Comparison of ENCODE assay signal across 20 cellular contexts in genomic region chr21:42305707-42306147, GRCh38. TPM values are rescaled to one million over a fixed set of nuclear protein-coding genes. Genes with fewer than 3 reads are reported as not detected.
"Had no signal": no experiment of that assay in that cellular context is flagged by ENCODE, and none has a peak within 500 bp of the region (broad histone marks: within the 10 kb centered on the region; RNA-seq: fewer than 3 reads in every experiment).

No MANE protein-coding gene starts in this region.

- H3K36me3 ChIP-seq: adrenal gland, Peyer's patch, SJCRH30 had no signal

- H3K9me3 Mint-ChIP-seq: activated naive CD8-positive, alpha-beta T cell treated with anti-CD3 and anti-CD28 coated beads, Interleukin-2, amount 10 ng/mL, durations not matched to agents 7 days and 5 days; activated T-cell treated with anti-CD3 and anti-CD28 coated beads, Interleukin-2, amount 50 U/mL, for 4 hours; activated T-helper 17 cell treated with anti-CD3 and anti-CD28 coated beads, Interleukin-2, amount 50 U/mL, for 72 hours had no signal

- H3K27ac ChIP-seq: adrenal gland, Peyer's patch, RWPE1, SJCRH30 had no signal

- H3K27ac Mint-ChIP-seq: activated CD8-positive, alpha-beta memory T cell treated with anti-CD3 and anti-CD28 coated beads, Interleukin-2, amount 10 ng/mL, durations not matched to agents 7 days and 5 days; activated naive CD8-positive, alpha-beta T cell treated with anti-CD3 and anti-CD28 coated beads, Interleukin-2, amount 10 ng/mL, durations not matched to agents 7 days and 5 days; activated T-helper 17 cell treated with anti-CD3 and anti-CD28 coated beads, Interleukin-2, amount 50 U/mL, for 72 hours had no signal

- H3K9me2 ChIP-seq: SK-N-SH had no signal

- H3K36me3 Mint-ChIP-seq: activated CD8-positive, alpha-beta memory T cell treated with anti-CD3 and anti-CD28 coated beads, Interleukin-2, amount 10 ng/mL, durations not matched to agents 7 days and 5 days; activated naive CD8-positive, alpha-beta T cell treated with anti-CD3 and anti-CD28 coated beads, Interleukin-2, amount 10 ng/mL, durations not matched to agents 7 days and 5 days had no signal

- ATAC-seq: activated CD8-positive, alpha-beta memory T cell treated with anti-CD3 and anti-CD28 coated beads, Interleukin-2, amount 10 ng/mL, durations not matched to agents 7 days and 5 days; activated T-cell treated with anti-CD3 and anti-CD28 coated beads, Interleukin-2, amount 50 U/mL, for 4 hours; activated T-helper 17 cell treated with anti-CD3 and anti-CD28 coated beads, Interleukin-2, amount 50 U/mL, for 72 hours had no signal

- H3K9ac ChIP-seq: SK-N-SH had no signal

- H3K9me3 ChIP-seq: adrenal gland, Peyer's patch, SJCRH30, SK-N-SH had no signal

- H3K4me2 ChIP-seq: SK-N-SH had no signal

- H3K4me1 ChIP-seq: adrenal gland had no signal

- H3K4me3 ChIP-seq: adrenal gland, Peyer's patch, SJCRH30 had no signal

- H3K27me3 ChIP-seq: Peyer's patch had no signal

- H3K4me1 Mint-ChIP-seq: activated T-helper 17 cell treated with anti-CD3 and anti-CD28 coated beads, Interleukin-2, amount 50 U/mL, for 72 hours had no signal

- H3K4me3 Mint-ChIP-seq: activated CD8-positive, alpha-beta memory T cell treated with anti-CD3 and anti-CD28 coated beads, Interleukin-2, amount 10 ng/mL, durations not matched to agents 7 days and 5 days; activated naive CD8-positive, alpha-beta T cell treated with anti-CD3 and anti-CD28 coated beads, Interleukin-2, amount 10 ng/mL, durations not matched to agents 7 days and 5 days; activated T-cell treated with anti-CD3 and anti-CD28 coated beads, Interleukin-2, amount 50 U/mL, for 4 hours; activated T-helper 17 cell treated with anti-CD3 and anti-CD28 coated beads, Interleukin-2, amount 50 U/mL, for 72 hours had no signal

- DNase-seq: activated CD4-positive, alpha-beta T cell treated with anti-CD3 and anti-CD28 coated beads for 48 hours; activated CD4-positive, alpha-beta T cell treated with anti-CD3 and anti-CD28 coated beads, Interleukin-2, amount 50 U/mL, for 48 hours; activated CD8-positive, alpha-beta memory T cell treated with anti-CD3 and anti-CD28 coated beads, Interleukin-2, amount 10 ng/mL, durations not matched to agents 7 days and 5 days; activated naive CD8-positive, alpha-beta T cell treated with anti-CD3 and anti-CD28 coated beads, Interleukin-2, amount 10 ng/mL, durations not matched to agents 7 days and 5 days; activated T-cell treated with anti-CD3 and anti-CD28 coated beads, Interleukin-2, amount 50 U/mL, for 4 hours; anterior cingulate cortex; MM.1S; NCI-H1105; NCI-H1436; NCI-H1694 treated with DMSO at 0.1 percent for 48 hours; NCI-H2029 treated with DMSO at 0.1 percent for 48 hours; NCI-H524; SK-N-SH had no signal

RNA-seq across cellular contexts. Expression of gene TFF3, which starts 9.5 kb away (rescaled TPM):
- total RNA-seq: activated CD8-positive, alpha-beta memory T cell treated with anti-CD3 and anti-CD28 coated beads, Interleukin-2, amount 10 ng/mL, durations not matched to agents 7 days and 5 days; activated naive CD8-positive, alpha-beta T cell treated with anti-CD3 and anti-CD28 coated beads, Interleukin-2, amount 10 ng/mL, durations not matched to agents 7 days and 5 days; activated T-helper 17 cell treated with anti-CD3 and anti-CD28 coated beads, Interleukin-2, amount 50 U/mL, for 72 hours; T-helper 1 cell treated with Interleukin-12 subunit alpha and Interleukin-12 subunit beta and Interleukin-4 antibody, amounts not matched to agents 30 ng/mL and 1 ng/mL, for 36 hours had no signal
- polyA plus RNA-seq: SK-N-SH had no signal

RNA-seq across cellular contexts. Expression of gene TFF2, which starts 45.1 kb away (rescaled TPM):
- total RNA-seq: activated CD8-positive, alpha-beta memory T cell treated with anti-CD3 and anti-CD28 coated beads, Interleukin-2, amount 10 ng/mL, durations not matched to agents 7 days and 5 days; activated naive CD8-positive, alpha-beta T cell treated with anti-CD3 and anti-CD28 coated beads, Interleukin-2, amount 10 ng/mL, durations not matched to agents 7 days and 5 days; activated T-cell treated with anti-CD3 and anti-CD28 coated beads, Interleukin-2, amount 50 U/mL, for 4 hours; activated T-helper 17 cell treated with anti-CD3 and anti-CD28 coated beads, Interleukin-2, amount 50 U/mL, for 72 hours; adrenal gland; Right ventricle myocardium superior; SJCRH30; T-helper 1 cell treated with Interleukin-12 subunit alpha and Interleukin-12 subunit beta and Interleukin-4 antibody, amounts not matched to agents 30 ng/mL and 1 ng/mL, for 36 hours had no signal
- polyA plus RNA-seq: SK-N-SH had no signal
